ENCODE assay signal across 1 cellular context in genomic region chr6:30163090-30163917, GRCh38.
TF ChIP-seq lines count a peak whose summit lies in the region.

Gene TRIM15 (plus strand): TSS chr6:30163546. CDS start chr6:30163685, 139 bp downstream.

TF ChIP-seq in HepG2, 621 proteins besides CTCF, POLR2A, EP300 and RAD21 (continued from another document and continues in another):
- TF ChIP-seq, protein P1, sequence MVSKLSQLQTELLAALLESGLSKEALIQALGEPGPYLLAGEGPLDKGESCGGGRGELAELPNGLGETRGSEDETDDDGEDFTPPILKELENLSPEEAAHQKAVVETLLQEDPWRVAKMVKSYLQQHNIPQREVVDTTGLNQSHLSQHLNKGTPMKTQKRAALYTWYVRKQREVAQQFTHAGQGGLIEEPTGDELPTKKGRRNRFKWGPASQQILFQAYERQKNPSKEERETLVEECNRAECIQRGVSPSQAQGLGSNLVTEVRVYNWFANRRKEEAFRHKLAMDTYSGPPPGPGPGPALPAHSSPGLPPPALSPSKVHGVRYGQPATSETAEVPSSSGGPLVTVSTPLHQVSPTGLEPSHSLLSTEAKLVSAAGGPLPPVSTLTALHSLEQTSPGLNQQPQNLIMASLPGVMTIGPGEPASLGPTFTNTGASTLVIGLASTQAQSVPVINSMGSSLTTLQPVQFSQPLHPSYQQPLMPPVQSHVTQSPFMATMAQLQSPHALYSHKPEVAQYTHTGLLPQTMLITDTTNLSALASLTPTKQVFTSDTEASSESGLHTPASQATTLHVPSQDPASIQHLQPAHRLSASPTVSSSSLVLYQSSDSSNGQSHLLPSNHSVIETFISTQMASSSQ (IDR thresholded peaks at IDR 0.05; ENCODE audit: low read depth) = 0 out of 2 replicates have a peak, but pooled peaks have one; percentile 24
- TF ChIP-seq, protein P1 (CRISPR knock-in tag; IDR thresholded peaks at IDR 0.05; ENCODE audit: borderline replicate concordance) = peak; percentile 76; the same call in 1 of the 2 replicates
- TF ChIP-seq, protein P2, sequence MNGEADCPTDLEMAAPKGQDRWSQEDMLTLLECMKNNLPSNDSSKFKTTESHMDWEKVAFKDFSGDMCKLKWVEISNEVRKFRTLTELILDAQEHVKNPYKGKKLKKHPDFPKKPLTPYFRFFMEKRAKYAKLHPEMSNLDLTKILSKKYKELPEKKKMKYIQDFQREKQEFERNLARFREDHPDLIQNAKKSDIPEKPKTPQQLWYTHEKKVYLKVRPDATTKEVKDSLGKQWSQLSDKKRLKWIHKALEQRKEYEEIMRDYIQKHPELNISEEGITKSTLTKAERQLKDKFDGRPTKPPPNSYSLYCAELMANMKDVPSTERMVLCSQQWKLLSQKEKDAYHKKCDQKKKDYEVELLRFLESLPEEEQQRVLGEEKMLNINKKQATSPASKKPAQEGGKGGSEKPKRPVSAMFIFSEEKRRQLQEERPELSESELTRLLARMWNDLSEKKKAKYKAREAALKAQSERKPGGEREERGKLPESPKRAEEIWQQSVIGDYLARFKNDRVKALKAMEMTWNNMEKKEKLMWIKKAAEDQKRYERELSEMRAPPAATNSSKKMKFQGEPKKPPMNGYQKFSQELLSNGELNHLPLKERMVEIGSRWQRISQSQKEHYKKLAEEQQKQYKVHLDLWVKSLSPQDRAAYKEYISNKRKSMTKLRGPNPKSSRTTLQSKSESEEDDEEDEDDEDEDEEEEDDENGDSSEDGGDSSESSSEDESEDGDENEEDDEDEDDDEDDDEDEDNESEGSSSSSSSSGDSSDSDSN (CRISPR knock-in tag; IDR thresholded peaks at IDR 0.05) = peak; percentile 87
- TF ChIP-seq ZNF224 (CRISPR knock-in tag; IDR thresholded peaks at IDR 0.05) = peak; percentile 91
- TF ChIP-seq SATB2 (CRISPR knock-in tag; IDR thresholded peaks at IDR 0.05) = no peak
- no peak for TF ChIP-seq ZKSCAN1 (IDR thresholded peaks at IDR 0.05; ENCODE audit: low read length)
- TF ChIP-seq ARHGAP35 (CRISPR knock-in tag; IDR thresholded peaks at IDR 0.05; ENCODE audit: borderline replicate concordance) = no peak
- peak; percentile 95 for TF ChIP-seq ETV5 (CRISPR knock-in tag; IDR thresholded peaks at IDR 0.05; ENCODE audit: borderline replicate concordance)
- TF ChIP-seq PHF21A (CRISPR knock-in tag; IDR thresholded peaks at IDR 0.05) = peak; percentile 97
- TF ChIP-seq SMARCE1 (IDR thresholded peaks at IDR 0.05; ENCODE audit: borderline replicate concordance) = no peak
- TF ChIP-seq ZSCAN29 (CRISPR knock-in tag; conservative IDR thresholded peaks at IDR 0.05) = peak; percentile 95
- TF ChIP-seq TSC22D2 (CRISPR knock-in tag; IDR thresholded peaks at IDR 0.05; ENCODE audit: borderline replicate concordance) = no peak; the same call in none of the 2 replicates
- peak; percentile 85; the same call in 1 of the 2 replicates for TF ChIP-seq KDM5B (CRISPR knock-in tag; IDR thresholded peaks at IDR 0.05; ENCODE audit: borderline replicate concordance)
- TF ChIP-seq ZNF329 (CRISPR knock-in tag; IDR thresholded peaks at IDR 0.05; ENCODE audit: low read depth) = peak; percentile 86; the same call in 1 of the 2 replicates
- TF ChIP-seq, protein P3, sequence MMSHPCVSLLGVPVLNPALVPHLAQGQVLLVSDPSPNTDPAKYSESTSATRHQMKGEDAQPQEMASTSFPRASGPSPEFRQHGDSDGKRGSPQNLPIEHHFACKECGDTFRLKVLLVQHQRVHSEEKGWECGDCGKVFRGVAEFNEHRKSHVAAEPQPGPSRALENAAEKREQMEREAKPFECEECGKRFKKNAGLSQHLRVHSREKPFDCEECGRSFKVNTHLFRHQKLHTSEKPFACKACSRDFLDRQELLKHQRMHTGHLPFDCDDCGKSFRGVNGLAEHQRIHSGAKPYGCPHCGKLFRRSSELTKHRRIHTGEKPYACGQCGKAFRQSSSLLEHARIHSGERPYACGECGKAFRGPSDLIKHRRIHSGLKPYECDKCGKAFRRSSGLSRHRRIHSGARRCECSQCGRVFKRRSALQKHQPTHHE (CRISPR knock-in tag; IDR thresholded peaks at IDR 0.05; ENCODE audit: borderline replicate concordance) = 0 out of 2 replicates have a peak, but pooled peaks have one; percentile 58
- TF ChIP-seq ZNF496 (CRISPR knock-in tag; IDR thresholded peaks at IDR 0.05; ENCODE audit: insufficient replicate concordance) = no peak
- no peak for TF ChIP-seq ZNF335 (CRISPR knock-in tag; IDR thresholded peaks at IDR 0.05)
- no peak for TF ChIP-seq RFX3 (CRISPR knock-in tag; IDR thresholded peaks at IDR 0.05)
- TF ChIP-seq SOX5 (CRISPR knock-in tag; IDR thresholded peaks at IDR 0.05; ENCODE audit: borderline replicate concordance) = peak; percentile 32; the same call in 1 of the 2 replicates
- TF ChIP-seq RFXANK (CRISPR knock-in tag; IDR thresholded peaks at IDR 0.05) = no peak
- TF ChIP-seq IRX3 (CRISPR knock-in tag; IDR thresholded peaks at IDR 0.05; ENCODE audit: borderline replicate concordance, low read depth) = peak; percentile 43; the same call in 1 of the 2 replicates
- no peak for TF ChIP-seq ZFYVE20 (CRISPR knock-in tag; IDR thresholded peaks at IDR 0.05; ENCODE audit: borderline replicate concordance, low read depth)
- TF ChIP-seq ZNF264 (CRISPR knock-in tag; IDR thresholded peaks at IDR 0.05) = peak; percentile 54
- TF ChIP-seq ATAD3A (CRISPR knock-in tag; IDR thresholded peaks at IDR 0.05) = no peak
- peak; percentile 43; the same call in 1 of the 2 replicates for TF ChIP-seq ZFY (CRISPR knock-in tag; IDR thresholded peaks at IDR 0.05)
- no peak; the same call in 1 of the 2 replicates for TF ChIP-seq RXRA (CRISPR knock-in tag; IDR thresholded peaks at IDR 0.05)
- no peak for TF ChIP-seq CAMTA2 (CRISPR knock-in tag; IDR thresholded peaks at IDR 0.05; ENCODE audit: borderline replicate concordance)
- TF ChIP-seq, protein P4, sequence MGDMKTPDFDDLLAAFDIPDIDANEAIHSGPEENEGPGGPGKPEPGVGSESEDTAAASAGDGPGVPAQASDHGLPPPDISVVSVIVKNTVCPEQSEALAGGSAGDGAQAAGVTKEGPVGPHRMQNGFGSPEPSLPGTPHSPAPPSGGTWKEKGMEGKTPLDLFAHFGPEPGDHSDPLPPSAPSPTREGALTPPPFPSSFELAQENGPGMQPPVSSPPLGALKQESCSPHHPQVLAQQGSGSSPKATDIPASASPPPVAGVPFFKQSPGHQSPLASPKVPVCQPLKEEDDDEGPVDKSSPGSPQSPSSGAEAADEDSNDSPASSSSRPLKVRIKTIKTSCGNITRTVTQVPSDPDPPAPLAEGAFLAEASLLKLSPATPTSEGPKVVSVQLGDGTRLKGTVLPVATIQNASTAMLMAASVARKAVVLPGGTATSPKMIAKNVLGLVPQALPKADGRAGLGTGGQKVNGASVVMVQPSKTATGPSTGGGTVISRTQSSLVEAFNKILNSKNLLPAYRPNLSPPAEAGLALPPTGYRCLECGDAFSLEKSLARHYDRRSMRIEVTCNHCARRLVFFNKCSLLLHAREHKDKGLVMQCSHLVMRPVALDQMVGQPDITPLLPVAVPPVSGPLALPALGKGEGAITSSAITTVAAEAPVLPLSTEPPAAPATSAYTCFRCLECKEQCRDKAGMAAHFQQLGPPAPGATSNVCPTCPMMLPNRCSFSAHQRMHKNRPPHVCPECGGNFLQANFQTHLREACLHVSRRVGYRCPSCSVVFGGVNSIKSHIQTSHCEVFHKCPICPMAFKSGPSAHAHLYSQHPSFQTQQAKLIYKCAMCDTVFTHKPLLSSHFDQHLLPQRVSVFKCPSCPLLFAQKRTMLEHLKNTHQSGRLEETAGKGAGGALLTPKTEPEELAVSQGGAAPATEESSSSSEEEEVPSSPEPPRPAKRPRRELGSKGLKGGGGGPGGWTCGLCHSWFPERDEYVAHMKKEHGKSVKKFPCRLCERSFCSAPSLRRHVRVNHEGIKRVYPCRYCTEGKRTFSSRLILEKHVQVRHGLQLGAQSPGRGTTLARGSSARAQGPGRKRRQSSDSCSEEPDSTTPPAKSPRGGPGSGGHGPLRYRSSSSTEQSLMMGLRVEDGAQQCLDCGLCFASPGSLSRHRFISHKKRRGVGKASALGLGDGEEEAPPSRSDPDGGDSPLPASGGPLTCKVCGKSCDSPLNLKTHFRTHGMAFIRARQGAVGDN (CRISPR knock-in tag; IDR thresholded peaks at IDR 0.05) = peak; percentile 89
- peak; percentile 80 to 90; a peak in 3 of 4 replicates for TF ChIP-seq HMGXB4 (CRISPR knock-in tag; IDR thresholded peaks at IDR 0.05; ENCODE audit: borderline replicate concordance in 1 of 2, low read depth in 1 of 2)
- TF ChIP-seq ZNF737 (CRISPR knock-in tag; IDR thresholded peaks at IDR 0.05; ENCODE audit: borderline replicate concordance) = no peak
- TF ChIP-seq, protein P5, sequence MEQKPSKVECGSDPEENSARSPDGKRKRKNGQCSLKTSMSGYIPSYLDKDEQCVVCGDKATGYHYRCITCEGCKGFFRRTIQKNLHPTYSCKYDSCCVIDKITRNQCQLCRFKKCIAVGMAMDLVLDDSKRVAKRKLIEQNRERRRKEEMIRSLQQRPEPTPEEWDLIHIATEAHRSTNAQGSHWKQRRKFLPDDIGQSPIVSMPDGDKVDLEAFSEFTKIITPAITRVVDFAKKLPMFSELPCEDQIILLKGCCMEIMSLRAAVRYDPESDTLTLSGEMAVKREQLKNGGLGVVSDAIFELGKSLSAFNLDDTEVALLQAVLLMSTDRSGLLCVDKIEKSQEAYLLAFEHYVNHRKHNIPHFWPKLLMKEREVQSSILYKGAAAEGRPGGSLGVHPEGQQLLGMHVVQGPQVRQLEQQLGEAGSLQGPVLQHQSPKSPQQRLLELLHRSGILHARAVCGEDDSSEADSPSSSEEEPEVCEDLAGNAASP (CRISPR knock-in tag; IDR thresholded peaks at IDR 0.05; ENCODE audit: borderline replicate concordance) = no peak
- TF ChIP-seq ZNF549 (CRISPR knock-in tag; IDR thresholded peaks at IDR 0.05) = no peak
- TF ChIP-seq, protein P6, sequence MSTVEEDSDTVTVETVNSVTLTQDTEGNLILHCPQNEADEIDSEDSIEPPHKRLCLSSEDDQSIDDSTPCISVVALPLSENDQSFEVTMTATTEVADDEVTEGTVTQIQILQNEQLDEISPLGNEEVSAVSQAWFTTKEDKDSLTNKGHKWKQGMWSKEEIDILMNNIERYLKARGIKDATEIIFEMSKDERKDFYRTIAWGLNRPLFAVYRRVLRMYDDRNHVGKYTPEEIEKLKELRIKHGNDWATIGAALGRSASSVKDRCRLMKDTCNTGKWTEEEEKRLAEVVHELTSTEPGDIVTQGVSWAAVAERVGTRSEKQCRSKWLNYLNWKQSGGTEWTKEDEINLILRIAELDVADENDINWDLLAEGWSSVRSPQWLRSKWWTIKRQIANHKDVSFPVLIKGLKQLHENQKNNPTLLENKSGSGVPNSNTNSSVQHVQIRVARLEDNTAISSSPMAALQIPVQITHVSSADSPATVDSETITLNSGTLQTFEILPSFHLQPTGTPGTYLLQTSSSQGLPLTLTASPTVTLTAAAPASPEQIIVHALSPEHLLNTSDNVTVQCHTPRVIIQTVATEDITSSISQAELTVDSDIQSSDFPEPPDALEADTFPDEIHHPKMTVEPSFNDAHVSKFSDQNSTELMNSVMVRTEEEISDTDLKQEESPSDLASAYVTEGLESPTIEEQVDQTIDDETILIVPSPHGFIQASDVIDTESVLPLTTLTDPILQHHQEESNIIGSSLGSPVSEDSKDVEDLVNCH (CRISPR knock-in tag; IDR thresholded peaks at IDR 0.05) = no peak
- peak; percentile 93 for TF ChIP-seq ZFP91 (CRISPR knock-in tag; IDR thresholded peaks at IDR 0.05; ENCODE audit: borderline replicate concordance)
- 0 out of 2 replicates have a peak, but pooled peaks have one; percentile 85 for TF ChIP-seq NPAS2 (CRISPR knock-in tag; IDR thresholded peaks at IDR 0.05; ENCODE audit: borderline replicate concordance)
- TF ChIP-seq TAF15 (IDR thresholded peaks at IDR 0.05; ENCODE audit: low read depth, low read length, poor library complexity, severe bottlenecking) = no peak
- no peak; the same call in 1 of the 2 replicates for TF ChIP-seq ZNF790 (CRISPR knock-in tag; IDR thresholded peaks at IDR 0.05; ENCODE audit: borderline replicate concordance)
- TF ChIP-seq GABPB1 (CRISPR knock-in tag; IDR thresholded peaks at IDR 0.05) = peak; percentile 91
